In the genomic region with DNA sequence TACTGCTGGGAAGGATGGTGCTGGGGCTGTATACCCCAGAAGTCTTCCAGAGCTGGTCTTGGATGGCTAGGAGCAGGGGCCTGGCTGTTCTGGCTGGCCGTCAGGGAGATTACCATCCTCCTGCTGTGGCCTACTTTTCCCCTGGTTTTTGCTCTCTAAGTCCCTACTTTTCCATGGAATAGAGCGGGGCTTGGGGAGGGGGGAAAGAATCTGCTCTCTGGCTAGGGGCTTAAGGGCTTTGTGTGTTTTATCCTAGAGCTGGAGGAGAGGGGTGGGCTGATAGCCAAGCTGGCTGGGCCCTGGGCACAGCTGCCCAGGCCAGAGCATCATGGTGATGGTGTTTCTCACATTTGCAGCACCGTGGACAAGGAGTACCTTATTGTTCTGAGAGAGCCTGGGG, we compare ENCODE assay signal across 30 cellular contexts. TPM values are rescaled to one million over a fixed set of nuclear protein-coding genes. Genes with fewer than 3 reads are reported as not detected.
"Had no signal": no experiment of that assay in that cellular context is flagged by ENCODE, and none has a peak within 500 bp of the region (broad histone marks: within the 10 kb centered on the region; RNA-seq: fewer than 3 reads in every experiment).

No MANE protein-coding gene starts in this region.

- H3K36me3 Mint-ChIP-seq: natural killer cell had no signal

- ATAC-seq: left colon, left lung, lower lobe of right lung, natural killer cell, right cardiac atrium, sciatic nerve had no signal

- H3K27me3 ChIP-seq: left lung, ovary, suprapubic skin, tibial nerve, uterus had no signal

- H3K27ac ChIP-seq: left lung, lower lobe of right lung, ovary, skin epidermis, suprapubic skin, tibial nerve, uterus had no signal

- DNase-seq: immature natural killer cell; kidney; left colon; left lung; lower lobe of right lung; mammary epithelial cell; mesendoderm; naive B cell; natural killer cell; nephron progenitor cell; ovary; retina; right cardiac atrium; stimulated activated CD4-positive, alpha-beta T cell treated with anti-CD3 and anti-CD28 coated beads, Interleukin-12 subunit alpha, Interleukin-12 subunit beta, amount 100 ng/mL, for 4 hours; stimulated activated CD4-positive, alpha-beta T cell treated with anti-CD3 and anti-CD28 coated beads, Interleukin-15, amount 100 ng/mL, for 24 hours; stimulated activated CD4-positive, alpha-beta T cell treated with anti-CD3 and anti-CD28 coated beads, Interleukin-2, amount 100 ng/mL, for 24 hours; stimulated activated CD4-positive, alpha-beta T cell treated with anti-CD3 and anti-CD28 coated beads, Interleukin-4, amount 100 ng/mL, for 1 hour; stimulated activated naive CD4-positive, alpha-beta T cell; uterus had no signal

- H3K9me3 ChIP-seq: left lung, lower lobe of right lung, ovary, suprapubic skin, tibial nerve, uterus had no signal

- H3K4me3 ChIP-seq: left lung, lower lobe of right lung, ovary, skin epidermis, suprapubic skin, tibial nerve, uterus had no signal

- H3K36me3 ChIP-seq: ovary, uterus had no signal

- H3K4me3 Mint-ChIP-seq: immature natural killer cell; mesothelial cell of epicardium; natural killer cell; nephron progenitor cell; stimulated activated naive CD8-positive, alpha-beta T cell treated with anti-CD3 and anti-CD28 coated beads, Interleukin-15, Interleukin-2, amounts not matched to agents 100 ng/mL and 50 ng/mL, for 24 hours; type B pancreatic cell had no signal

- H3K27ac Mint-ChIP-seq: immature natural killer cell; mesothelial cell of epicardium; nephron progenitor cell; progenitor cell of endocrine pancreas; stimulated activated naive CD8-positive, alpha-beta T cell treated with anti-CD3 and anti-CD28 coated beads, Interleukin-15, Interleukin-2, amounts not matched to agents 100 ng/mL and 50 ng/mL, for 24 hours had no signal

- H3K9me3 Mint-ChIP-seq: immature natural killer cell; mesothelial cell of epicardium; naive B cell; natural killer cell; nephron progenitor cell; stimulated activated naive CD8-positive, alpha-beta T cell treated with anti-CD3 and anti-CD28 coated beads, Interleukin-15, Interleukin-2, amounts not matched to agents 100 ng/mL and 50 ng/mL, for 24 hours; type B pancreatic cell had no signal

- H3K27me3 Mint-ChIP-seq: naive B cell; progenitor cell of endocrine pancreas; stimulated activated naive CD8-positive, alpha-beta T cell treated with anti-CD3 and anti-CD28 coated beads, Interleukin-15, Interleukin-2, amounts not matched to agents 100 ng/mL and 50 ng/mL, for 24 hours; type B pancreatic cell had no signal

RNA-seq across cellular contexts. Expression of a gene that starts 3.6 kb away (rescaled TPM):
- total RNA-seq: mesothelial cell of epicardium, mononuclear cell, progenitor cell of endocrine pancreas, pulmonary artery endothelial cell, ureter had no signal
- polyA plus RNA-seq: mammary epithelial cell had no signal
